In the genomic region with DNA sequence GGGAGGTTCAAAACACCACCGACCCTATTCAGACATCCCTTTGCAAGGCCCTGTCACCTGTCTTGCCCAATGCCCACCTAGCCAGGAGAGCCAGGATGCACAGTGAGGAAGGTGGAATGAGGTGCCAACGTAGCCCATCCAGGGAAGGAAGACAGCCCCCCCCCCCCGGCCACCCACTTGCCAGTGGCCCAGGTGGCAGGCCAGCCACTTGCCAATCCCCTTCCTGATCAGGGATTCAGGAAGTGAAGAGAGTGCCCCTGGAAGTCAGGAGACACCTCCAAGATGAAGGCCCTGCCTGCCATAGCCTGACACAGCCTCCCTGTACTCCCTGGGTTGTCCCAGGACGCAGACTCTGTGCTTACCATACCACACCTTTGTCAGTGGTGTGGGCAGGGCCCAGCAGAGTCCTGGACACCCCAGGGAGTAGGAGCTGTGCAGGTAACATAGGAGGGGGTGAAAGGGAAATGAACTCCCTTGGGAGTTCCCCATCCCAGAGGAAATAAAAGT, we compare ENCODE assay signal across 8 cellular contexts. TPM values are rescaled to one million over a fixed set of nuclear protein-coding genes. Genes with fewer than 3 reads are reported as not detected.
A peak's percentile ranks its signal among the peaks of the same experiment; 100 is the strongest.
DNase-seq lines count a peak whose midpoint lies in the region; ATAC-seq and TF ChIP-seq lines count a peak whose summit lies in the region.

No MANE protein-coding gene starts in this region.

- H3K4me3 ChIP-seq in Panc1 (ENCODE audit: low read depth in 2 of 2, low read length in 2 of 2) (peak overlapping the region; percentile 45 to 58), stomach (peak overlapping the region; percentile 47 to 57 (median 54))

- no TSS peak for BruUV-seq in Panc1 (replicated peaks; lab: Mats Ljungman, UMichigan)

- no peak for TF ChIP-seq POLR2A in stomach (IDR thresholded peaks at IDR 0.05)

- TF ChIP-seq EP300 in stomach (IDR thresholded peaks at IDR 0.05) = no peak

- intact Hi-C loops in Panc1 (cut with micrococcal nuclease; ENCODE audit: unreplicated experiment) (loop anchor here (10.0 kb wide), 1 partner anchor 118 kb away; no protein-coding TSS in a partner anchor), stomach (cut with DNase I; ENCODE audit: low total_unique reads) (no loop called here)

- no peak for TF ChIP-seq CTCF in Panc1 (IDR thresholded peaks at IDR 0.05)
- TF ChIP-seq CTCF in glutamatergic neuron (IDR thresholded peaks at IDR 0.05; ENCODE audit: partially characterized antibody, unreplicated experiment) = no peak
- no peak for TF ChIP-seq CTCF in stomach (IDR thresholded peaks at IDR 0.05)

- CTCF ChIA-PET in Panc1 (lab: Charles Lee) = interaction anchor here (4.0 kb wide), 1 partner anchor 303 kb away, joined by 16 read pairs; a partner anchor contains a TSS

- H3K9me3 ChIP-seq in Panc1 (ENCODE audit: control insufficient read depth, insufficient read depth, low read depth, low read length) (no peaks in the 10 kb centered on the region), stomach (no peaks in the 10 kb centered on the region)

- H3K4me1 ChIP-seq in Panc1 (ENCODE audit: control insufficient read depth, insufficient read depth, low read length) (peaks cover 29% of the 10 kb centered on the region), stomach (peaks cover 29 to 49% (median 39%) of the 10 kb centered on the region in 4 donors)

- no peaks in the 10 kb centered on the region for H3K27me3 ChIP-seq in Panc1 (ENCODE audit: control insufficient read depth, insufficient read depth, low read length)
- peaks cover 0 to 20% (median 0%) of the 10 kb centered on the region in 3 donors for H3K27me3 ChIP-seq in stomach

- POLR2A ChIA-PET in Panc1 (lab: Charles Lee) = no interaction called here

- no peaks in the 10 kb centered on the region for H3K36me3 Mint-ChIP-seq in T-helper 1 cell treated with Interleukin-12 subunit alpha and Interleukin-12 subunit beta and Interleukin-4 antibody, amounts not matched to agents 30 μg/mL and 1 μg/mL, for 36 hours (ENCODE audit: low read depth)
- peaks cover 4% of the 10 kb centered on the region for H3K36me3 Mint-ChIP-seq in glutamatergic neuron (ENCODE audit: unreplicated experiment)

- peak overlapping the region; percentile 76 for H3K27ac ChIP-seq in Panc1 (ENCODE audit: low read length)
- H3K27ac ChIP-seq in stomach = peak overlapping the region in 4 of 5 donors; percentile 64 to 82 (median 76)

- in situ Hi-C loops in Panc1 (cut with HindIII; ENCODE audit: low pct_unique_long_range_greater_than_20kb, low sequenced_read_pairs) = no loop called here

- H3K27ac Mint-ChIP-seq in T-helper 1 cell treated with Interleukin-12 subunit alpha and Interleukin-12 subunit beta and Interleukin-4 antibody, amounts not matched to agents 30 μg/mL and 1 μg/mL, for 36 hours = peak overlapping the region; percentile 97
- no peak overlapping the region for H3K27ac Mint-ChIP-seq in glutamatergic neuron (ENCODE audit: unreplicated experiment)

- H3K27me3 Mint-ChIP-seq in T-helper 1 cell treated with Interleukin-12 subunit alpha and Interleukin-12 subunit beta and Interleukin-4 antibody, amounts not matched to agents 30 μg/mL and 1 μg/mL, for 36 hours (ENCODE audit: low read depth) = peaks cover 13% of the 10 kb centered on the region
- H3K27me3 Mint-ChIP-seq in glutamatergic neuron (ENCODE audit: unreplicated experiment) = peaks cover 11% of the 10 kb centered on the region

- H3K9me3 Mint-ChIP-seq in T-helper 1 cell treated with Interleukin-12 subunit alpha and Interleukin-12 subunit beta and Interleukin-4 antibody, amounts not matched to agents 30 μg/mL and 1 μg/mL, for 36 hours = no peaks in the 10 kb centered on the region
- H3K9me3 Mint-ChIP-seq in glutamatergic neuron (ENCODE audit: unreplicated experiment) = peaks cover 6% of the 10 kb centered on the region

- DNase-seq in T-helper 1 cell (no peak), Panc1 (ENCODE audit: low read depth, low spot score) (no peak), glutamatergic neuron (no peak), stomach (peak; percentile 52), EL (no peak)

- peak overlapping the region; percentile 90 for H3K4me3 Mint-ChIP-seq in T-helper 1 cell treated with Interleukin-12 subunit alpha and Interleukin-12 subunit beta and Interleukin-4 antibody, amounts not matched to agents 30 μg/mL and 1 μg/mL, for 36 hours
- peak overlapping the region; percentile 91 for H3K4me3 Mint-ChIP-seq in glutamatergic neuron (ENCODE audit: unreplicated experiment)

- WGBS in stomach, 5 donors = 70 to 86% (median 72%) methylated on average over 3 to 4 of the region's 4 CpGs

- ATAC-seq in Panc1 (peak; percentile 6; the same call in 1 of the 2 replicates), HG02840 (IDR thresholded peaks at IDR 0.05; ENCODE audit: low FRiP score, unreplicated experiment) (no peak), HG02970 (IDR thresholded peaks at IDR 0.05; ENCODE audit: low FRiP score, unreplicated experiment) (no peak)

- H3K36me3 ChIP-seq in Panc1 (ENCODE audit: control insufficient read depth, insufficient read depth, low read length) = no peaks in the 10 kb centered on the region
- H3K36me3 ChIP-seq in stomach = no peaks in the 10 kb centered on the region

- peaks cover 21% of the 10 kb centered on the region for H3K4me1 Mint-ChIP-seq in T-helper 1 cell treated with Interleukin-12 subunit alpha and Interleukin-12 subunit beta and Interleukin-4 antibody, amounts not matched to agents 30 μg/mL and 1 μg/mL, for 36 hours (ENCODE audit: low read depth)
- peaks cover 3% of the 10 kb centered on the region for H3K4me1 Mint-ChIP-seq in glutamatergic neuron (ENCODE audit: low read depth, unreplicated experiment)

RNA-seq across cellular contexts. Expression of a gene that starts 54.7 kb away (rescaled TPM):
- 82.0 TPM for total RNA-seq in Panc1 (2021; ENCODE audit: unreplicated experiment)
- polyA plus RNA-seq in Panc1 (2012; ENCODE audit: insufficient read length) = 80.3 TPM
- 31.7 TPM for total RNA-seq in glutamatergic neuron (ENCODE audit: unreplicated experiment)
- 10 to 100 TPM; 17.0 to 59.1 (median 37.3) TPM for total RNA-seq in stomach
- 10 to 100 TPM; 61.1 to 82.3 (median 78.7) TPM for polyA plus RNA-seq in stomach

RNA-seq across cellular contexts. Expression of a gene that starts 54.8 kb away (rescaled TPM):
- 54.1 TPM for total RNA-seq in Panc1 (2021; ENCODE audit: unreplicated experiment)
- polyA plus RNA-seq in Panc1 (2012; ENCODE audit: insufficient read length) = 81.4 TPM
- 148 TPM for total RNA-seq in glutamatergic neuron (ENCODE audit: unreplicated experiment)
- total RNA-seq in stomach = 10 to 100 TPM; 20.7 to 90.6 (median 57.8) TPM
- 10 to 100 TPM in 2 of 3 donors, 1 to 10 TPM in 1; 5.5 to 16.8 (median 14.8) TPM for polyA plus RNA-seq in stomach
